1 cellular context compared by ENCODE assay signal in the genomic region with DNA sequence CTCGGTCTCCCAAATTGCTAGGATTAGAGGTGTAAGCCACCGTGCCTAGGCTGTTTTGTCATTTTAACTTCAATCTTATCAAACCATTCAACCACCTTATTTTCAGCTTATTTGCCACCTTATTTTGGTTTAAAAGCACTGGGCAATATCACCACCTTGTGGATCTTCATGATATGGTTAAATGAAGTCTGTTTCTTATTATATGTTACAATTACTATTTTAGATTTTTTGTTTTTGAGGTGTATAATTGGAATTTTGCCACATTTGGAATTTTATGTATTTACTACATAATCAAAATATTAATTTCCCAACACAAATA.
TF ChIP-seq lines count a peak whose summit lies in the region.

No MANE protein-coding gene starts in this region.

TF ChIP-seq in K562, 482 proteins besides CTCF, POLR2A, EP300 and RAD21 (continued from another document):
- TF ChIP-seq, protein P1, sequence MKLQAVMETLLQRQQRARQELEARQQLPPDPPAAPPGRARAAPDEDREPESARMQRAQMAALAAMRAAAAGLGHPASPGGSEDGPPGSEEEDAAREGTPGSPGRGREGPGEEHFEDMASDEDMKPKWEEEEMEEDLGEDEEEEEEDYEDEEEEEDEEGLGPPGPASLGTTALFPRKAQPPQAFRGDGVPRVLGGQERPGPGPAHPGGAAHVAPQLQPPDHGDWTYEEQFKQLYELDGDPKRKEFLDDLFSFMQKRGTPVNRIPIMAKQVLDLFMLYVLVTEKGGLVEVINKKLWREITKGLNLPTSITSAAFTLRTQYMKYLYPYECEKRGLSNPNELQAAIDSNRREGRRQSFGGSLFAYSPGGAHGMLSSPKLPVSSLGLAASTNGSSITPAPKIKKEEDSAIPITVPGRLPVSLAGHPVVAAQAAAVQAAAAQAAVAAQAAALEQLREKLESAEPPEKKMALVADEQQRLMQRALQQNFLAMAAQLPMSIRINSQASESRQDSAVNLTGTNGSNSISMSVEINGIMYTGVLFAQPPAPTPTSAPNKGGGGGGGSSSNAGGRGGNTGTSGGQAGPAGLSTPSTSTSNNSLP (IDR thresholded peaks at IDR 0.05; ENCODE audit: borderline replicate concordance, low read depth, low read length): peak; percentile 75; the same call in 1 of the 2 replicates
- peak; percentile 73; the same call in 1 of the 2 replicates for TF ChIP-seq SMC3 (conservative IDR thresholded peaks at IDR 0.05; ENCODE audit: insufficient read depth, low read depth, low read length)
- TF ChIP-seq, protein P2, sequence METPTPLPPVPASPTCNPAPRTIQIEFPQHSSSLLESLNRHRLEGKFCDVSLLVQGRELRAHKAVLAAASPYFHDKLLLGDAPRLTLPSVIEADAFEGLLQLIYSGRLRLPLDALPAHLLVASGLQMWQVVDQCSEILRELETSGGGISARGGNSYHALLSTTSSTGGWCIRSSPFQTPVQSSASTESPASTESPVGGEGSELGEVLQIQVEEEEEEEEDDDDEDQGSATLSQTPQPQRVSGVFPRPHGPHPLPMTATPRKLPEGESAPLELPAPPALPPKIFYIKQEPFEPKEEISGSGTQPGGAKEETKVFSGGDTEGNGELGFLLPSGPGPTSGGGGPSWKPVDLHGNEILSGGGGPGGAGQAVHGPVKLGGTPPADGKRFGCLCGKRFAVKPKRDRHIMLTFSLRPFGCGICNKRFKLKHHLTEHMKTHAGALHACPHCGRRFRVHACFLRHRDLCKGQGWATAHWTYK (CRISPR knock-in tag; IDR thresholded peaks at IDR 0.05): no peak
